ENCODE assay signal across 14 cellular contexts in the genomic region with DNA sequence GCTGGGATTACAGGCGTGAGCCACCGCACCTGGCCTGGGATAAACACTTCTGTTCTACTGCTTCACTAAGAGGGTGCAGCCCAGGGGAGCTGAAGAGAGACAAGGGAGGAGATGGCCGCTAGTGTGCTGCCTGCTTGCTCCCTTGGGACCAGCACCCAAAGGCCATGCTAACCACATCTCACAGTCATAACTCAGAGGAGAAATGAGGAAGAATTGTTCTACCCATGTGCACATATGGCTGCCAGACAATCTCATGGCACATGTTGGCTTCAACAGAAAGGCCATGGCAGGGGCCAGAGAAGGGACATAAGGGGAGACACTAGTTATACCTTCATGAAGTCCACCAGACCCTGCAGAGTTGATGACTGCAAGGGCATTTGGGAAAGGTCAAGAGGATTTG. TPM values are rescaled to one million over a fixed set of nuclear protein-coding genes. Genes with fewer than 3 reads are reported as not detected.
DNase-seq lines count a peak whose midpoint lies in the region; ATAC-seq and TF ChIP-seq lines count a peak whose summit lies in the region.
"Had no signal": no experiment of that assay in that cellular context is flagged by ENCODE, and none has a peak within 500 bp of the region (broad histone marks: within the 10 kb centered on the region; RNA-seq: fewer than 3 reads in every experiment).

No MANE protein-coding gene starts in this region.

- no peak for TF ChIP-seq CTCF in endodermal cell (conservative IDR thresholded peaks at IDR 0.05)
- TF ChIP-seq CTCF in Caco-2 (IDR thresholded peaks at IDR 0.05; ENCODE audit: insufficient read depth in 1 of 2, low read depth in 1 of 2, low read length in 1 of 2, severe bottlenecking in 1 of 2, unreplicated experiment in 1 of 2) = no peak
- no peak for TF ChIP-seq CTCF in uterus (IDR thresholded peaks at IDR 0.05)

- H3K27me3 Mint-ChIP-seq in endodermal cell (ENCODE audit: insufficient read depth) = no peaks in the 10 kb centered on the region
- no peaks in the 10 kb centered on the region for H3K27me3 Mint-ChIP-seq in Caco-2 (ENCODE audit: insufficient read depth, unreplicated experiment)
- no peaks in the 10 kb centered on the region for H3K27me3 Mint-ChIP-seq in T-cell

- H3K9ac ChIP-seq in endodermal cell (ENCODE audit: extremely low read depth, low read length, poor library complexity, severe bottlenecking) = no peak overlapping the region

- H3K9me3 Mint-ChIP-seq in endodermal cell (no peaks in the 10 kb centered on the region), Caco-2 (ENCODE audit: unreplicated experiment) (no peaks in the 10 kb centered on the region), T-cell (no peaks in the 10 kb centered on the region)
- H3K9me3 Mint-ChIP-seq: activated naive CD8-positive, alpha-beta T cell treated with anti-CD3 and anti-CD28 coated beads, Interleukin-2, amount 10 ng/mL, durations not matched to agents 7 days and 5 days had no signal

- peak; percentile 75 for ATAC-seq in GM19035 (IDR thresholded peaks at IDR 0.05; ENCODE audit: unreplicated experiment)
- ATAC-seq in GM21825 (IDR thresholded peaks at IDR 0.05; ENCODE audit: unreplicated experiment) = peak; percentile 85
- peak; percentile 73 for ATAC-seq in HG03108 (IDR thresholded peaks at IDR 0.05; ENCODE audit: unreplicated experiment)
- no peak for ATAC-seq in T-cell (replicated peaks in 1 of 4)

- H3K9me3 ChIP-seq in endodermal cell (ENCODE audit: control insufficient read depth, low read length) (no peaks in the 10 kb centered on the region), Caco-2 (no peaks in the 10 kb centered on the region), uterus (no peaks in the 10 kb centered on the region)

- peaks cover 7% of the 10 kb centered on the region for H3K4me1 Mint-ChIP-seq in endodermal cell
- H3K4me1 Mint-ChIP-seq in Caco-2 (ENCODE audit: low read depth, unreplicated experiment) = peaks cover 11% of the 10 kb centered on the region
- H3K4me1 Mint-ChIP-seq in T-cell = peaks cover 0 to 2% (median 0%) of the 10 kb centered on the region in 3 donors

- H3K4me3 ChIP-seq in endodermal cell (ENCODE audit: low read length) = no peak overlapping the region
- no peak overlapping the region for H3K4me3 ChIP-seq in Caco-2 (ENCODE audit: low read depth, low read length)
- H3K4me3 ChIP-seq in uterus = no peak overlapping the region

- H3K36me3 ChIP-seq in endodermal cell (ENCODE audit: control insufficient read depth, insufficient read depth, low read length) = peaks cover 92% of the 10 kb centered on the region
- peaks cover 1% of the 10 kb centered on the region for H3K36me3 ChIP-seq in Caco-2 (ENCODE audit: control insufficient read depth, insufficient read depth, low read length)
- H3K36me3 ChIP-seq in uterus = no peaks in the 10 kb centered on the region

- intact Hi-C loops in Caco-2 (cut with micrococcal nuclease; ENCODE audit: unreplicated experiment) = no loop called here
- intact Hi-C loops in uterus (cut with DNase I; ENCODE audit: low total_unique reads) = no loop called here

- CTCF ChIA-PET in Caco-2 (lab: Charles Lee) = no interaction called here
- CTCF ChIA-PET in T-cell (lab: Charles Lee) = interaction anchor here in 1 of 2 donors (0.5 to 0.9 kb wide), 2 partner anchors 129 to 227 kb away, joined by 3 read pairs; no protein-coding TSS in a partner anchor

- 95 to 100% methylated on average over 1 to 3 of the region's 3 CpGs for WGBS in endodermal cell (ENCODE audit: insufficient coverage in 1 of 2, insufficient read length in 1 of 2), 2 experiments

- H3K27ac Mint-ChIP-seq in endodermal cell (peak overlapping the region; percentile 11), Caco-2 (ENCODE audit: unreplicated experiment) (no peak overlapping the region), T-cell (no peak overlapping the region)
- H3K27ac Mint-ChIP-seq: activated naive CD8-positive, alpha-beta T cell treated with anti-CD3 and anti-CD28 coated beads, Interleukin-2, amount 10 ng/mL, durations not matched to agents 7 days and 5 days had no signal

- no TSS peak for BruUV-seq in Caco-2 (replicated peaks; lab: Mats Ljungman, UMichigan)

- peaks cover 69% of the 10 kb centered on the region for H3K36me3 Mint-ChIP-seq in endodermal cell (ENCODE audit: low read depth)
- peaks cover 72% of the 10 kb centered on the region for H3K36me3 Mint-ChIP-seq in Caco-2 (ENCODE audit: insufficient read depth, unreplicated experiment)
- peaks cover 5% of the 10 kb centered on the region for H3K36me3 Mint-ChIP-seq in T-cell
- H3K36me3 Mint-ChIP-seq: activated naive CD8-positive, alpha-beta T cell treated with anti-CD3 and anti-CD28 coated beads, Interleukin-2, amount 10 ng/mL, durations not matched to agents 7 days and 5 days had no signal

- DNase-seq in endodermal cell (no peak), Caco-2 (no peak), T-cell (no peak), uterus (no peak), HuH-7.5 (ENCODE audit: low spot score) (no peak)
- DNase-seq: activated naive CD8-positive, alpha-beta T cell treated with anti-CD3 and anti-CD28 coated beads, Interleukin-2, amount 10 ng/mL, durations not matched to agents 7 days and 5 days; C1 segment of cervical spinal cord; NCI-H510A; T1000 had no signal

- H3K27me3 ChIP-seq in endodermal cell (ENCODE audit: control insufficient read depth, insufficient read depth, low read length, poor library complexity, severe bottlenecking) (no peaks in the 10 kb centered on the region), Caco-2 (replicated peaks; ENCODE audit: control insufficient read depth, insufficient read depth, low read length) (no peaks in the 10 kb centered on the region), uterus (no peaks in the 10 kb centered on the region)

- POLR2A ChIA-PET in Caco-2 (lab: Charles Lee) = no interaction called here
- POLR2A ChIA-PET in T-cell (lab: Charles Lee) = no interaction called here

- no peak overlapping the region for H3K27ac ChIP-seq in endodermal cell (ENCODE audit: low read depth, low read length)
- no peak overlapping the region for H3K27ac ChIP-seq in uterus

- H3K4me3 Mint-ChIP-seq in endodermal cell (no peak overlapping the region), Caco-2 (ENCODE audit: unreplicated experiment) (no peak overlapping the region), T-cell (no peak overlapping the region)
- H3K4me3 Mint-ChIP-seq: activated naive CD8-positive, alpha-beta T cell treated with anti-CD3 and anti-CD28 coated beads, Interleukin-2, amount 10 ng/mL, durations not matched to agents 7 days and 5 days had no signal

- no peak for TF ChIP-seq POLR2A in uterus (IDR thresholded peaks at IDR 0.05)

- H3K4me1 ChIP-seq in endodermal cell (ENCODE audit: control insufficient read depth, insufficient read depth, low read length) = no peaks in the 10 kb centered on the region
- H3K4me1 ChIP-seq in Caco-2 = peaks cover 14% of the 10 kb centered on the region
- no peaks in the 10 kb centered on the region for H3K4me1 ChIP-seq in uterus

RNA-seq across cellular contexts. Expression of a gene that starts 22.4 kb away (rescaled TPM):
- total RNA-seq in endodermal cell (under 1 TPM in 1 of 2 donors, not detected in 1; 0.15 TPM), Caco-2 (2022) (not detected in 2 replicates), T-cell (not detected), uterus (1 to 10 TPM in 2 of 4 donors, not detected in 2; 1.0 to 3.5 TPM)
- polyA plus RNA-seq in endodermal cell (2013, experiment 1 of 2) = not detected
- not detected for polyA plus RNA-seq in endodermal cell (2013, experiment 2 of 2)
- total RNA-seq: activated CD8-positive, alpha-beta memory T cell treated with anti-CD3 and anti-CD28 coated beads for 36 hours; activated naive CD8-positive, alpha-beta T cell treated with anti-CD3 and anti-CD28 coated beads, Interleukin-2, amount 10 ng/mL, durations not matched to agents 7 days and 5 days; renal cortical epithelial cell had no signal

RNA-seq across cellular contexts. Expression of a gene that starts 24.6 kb away (rescaled TPM):
- total RNA-seq in endodermal cell (not detected), Caco-2 (2022) (not detected in 2 replicates), T-cell (not detected), uterus (not detected)
- not detected for polyA plus RNA-seq in endodermal cell (2013, experiment 1 of 2)
- not detected for polyA plus RNA-seq in endodermal cell (2013, experiment 2 of 2)
- total RNA-seq: activated CD8-positive, alpha-beta memory T cell treated with anti-CD3 and anti-CD28 coated beads for 36 hours; activated naive CD8-positive, alpha-beta T cell treated with anti-CD3 and anti-CD28 coated beads, Interleukin-2, amount 10 ng/mL, durations not matched to agents 7 days and 5 days; renal cortical epithelial cell had no signal

Comparison
In these comparisons a context has a peak if more than half of its experiments do, and no peak if none do; other contexts are left out.
1. ATAC-seq: peak in GM19035 (single experiment), GM21825 (single experiment) and HG03108 (single experiment); none in T-cell (0 of 4).